17 cellular contexts compared by ENCODE assay signal in genomic region chr1:192657760-192658159, GRCh38. TPM values are rescaled to one million over a fixed set of nuclear protein-coding genes. Genes with fewer than 3 reads are reported as not detected.
A peak's percentile ranks its signal among the peaks of the same experiment; 100 is the strongest.
DNase-seq lines count a peak whose midpoint lies in the region; ATAC-seq, FAIRE-seq and TF ChIP-seq lines count a peak whose summit lies in the region.
"Had no signal": no experiment of that assay in that cellular context is flagged by ENCODE, and none has a peak within 500 bp of the region (broad histone marks: within the 10 kb centered on the region; RNA-seq: fewer than 3 reads in every experiment).

No MANE protein-coding gene starts in this region.

- H3K4me2 ChIP-seq in SK-N-SH (no peak overlapping the region), K562 (ENCODE audit: insufficient read depth, low read length) (no peak overlapping the region)
- H3K4me2 ChIP-seq: BLaER1 treated with 17β-estradiol and CSF1 and Interleukin-3, amounts not matched to agents 10 nM and 100 nM; GM23338 had no signal

- no TSS peak for BruUV-seq in K562 (replicated peaks; lab: Mats Ljungman, UMichigan)

- in situ Hi-C loops in K562 (cut with MboI) = no loop called here

- H3K9me3 ChIP-seq in SK-N-SH = no peaks in the 10 kb centered on the region
- H3K9me3 ChIP-seq in K562 (replicated peaks; ENCODE audit: control insufficient read depth, insufficient read depth, low read depth, low read length) = no peaks in the 10 kb centered on the region
- H3K9me3 ChIP-seq: BLaER1 treated with 17β-estradiol and CSF1 and Interleukin-3, amounts not matched to agents 10 nM and 100 nM had no signal

- ATAC-seq in SK-N-SH treated with all-trans-retinoic acid at 6 μM for 48 hours = 0 out of 3 replicates have a peak, but pooled peaks have one; percentile 16
- no peak for ATAC-seq in K562
- ATAC-seq in GM19035 (IDR thresholded peaks at IDR 0.05; ENCODE audit: unreplicated experiment) = no peak
- no peak for ATAC-seq in left ventricle myocardium superior
- ATAC-seq: GM23338 had no signal

- H3K27me3 ChIP-seq in SK-N-SH (ENCODE audit: insufficient read depth) (no peaks in the 10 kb centered on the region), K562 (ENCODE audit: control insufficient read depth in 2 of 2, insufficient read depth in 2 of 2, low read length in 2 of 2) (no peaks in the 10 kb centered on the region)
- H3K27me3 ChIP-seq: BLaER1 treated with 17β-estradiol and CSF1 and Interleukin-3, amounts not matched to agents 10 nM and 100 nM had no signal

- H3K4me3 ChIP-seq in SK-N-SH (ENCODE audit: low read depth in 2 of 2, low read length in 1 of 2) = no peak overlapping the region
- H3K4me3 ChIP-seq in K562 = no peak overlapping the region
- H3K4me3 ChIP-seq: BLaER1 treated with 17β-estradiol and CSF1 and Interleukin-3, amounts not matched to agents 10 nM and 100 nM; GM23338 had no signal

- H3K36me3 ChIP-seq in SK-N-SH (replicated peaks in 1 of 2; ENCODE audit: control insufficient read depth in 1 of 2, insufficient read depth in 2 of 2, low read length in 1 of 2) (no peaks in the 10 kb centered on the region), K562 (ENCODE audit: control insufficient read depth, insufficient read depth, low read length) (no peaks in the 10 kb centered on the region)
- H3K36me3 ChIP-seq: BLaER1 treated with 17β-estradiol and CSF1 and Interleukin-3, amounts not matched to agents 10 nM and 100 nM had no signal

- no peak for TF ChIP-seq EP300 in SK-N-SH (IDR thresholded peaks at IDR 0.05; ENCODE audit: borderline replicate concordance in 1 of 2, low read depth in 1 of 2, low read length in 1 of 2)
- TF ChIP-seq EP300 in K562 (IDR thresholded peaks at IDR 0.05; ENCODE audit: low read length) = no peak

- DNase-seq in SK-N-SH (no peak), SK-N-DZ (ENCODE audit: low spot score) (peak; percentile 66), K562 (ENCODE audit: extremely low read depth in 1 of 4, low spot score in 3 of 4) (no peak), left ventricle myocardium superior (no peak), NOMO-1 treated with DMSO at 0.1 percent for 48 hours (lab: John Stamatoyannopoulos, UW; ENCODE audit: unreplicated experiment) (no peak)
- DNase-seq: 8988T; AML-193; CD4-positive, CD25-positive, alpha-beta regulatory T cell; DMS79; EL; GDM1; H7 had no signal

- TF ChIP-seq POLR2A in K562 (conservative IDR thresholded peaks at IDR 0.05) = no peak

- H2AFZ ChIP-seq in SK-N-SH (ENCODE audit: low read depth) (no peak overlapping the region), K562 (ENCODE audit: low read depth, low read length) (no peak overlapping the region)
- H2AFZ ChIP-seq: GM23338 had no signal

- no peaks in the 10 kb centered on the region for H3K9me2 ChIP-seq in SK-N-SH

- intact Hi-C loops in K562 (cut with micrococcal nuclease) = no loop called here
- intact Hi-C loops in left ventricle myocardium superior (cut with micrococcal nuclease) = no loop called here

- TF ChIP-seq RAD21 in SK-N-SH (IDR thresholded peaks at IDR 0.05; ENCODE audit: low read length) = no peak
- TF ChIP-seq RAD21 in K562 (CRISPR knock-in tag; conservative IDR thresholded peaks at IDR 0.05 in 1 of 2, IDR thresholded peaks at IDR 0.05 in 1 of 2) = no peak

- H3K9me1 ChIP-seq in K562 (ENCODE audit: control insufficient read depth, insufficient read depth, low read length) = no peaks in the 10 kb centered on the region

- H3K79me2 ChIP-seq in SK-N-SH (ENCODE audit: insufficient read depth) = no peaks in the 10 kb centered on the region
- H3K79me2 ChIP-seq in K562 (ENCODE audit: control insufficient read depth, insufficient read depth, low read length) = no peaks in the 10 kb centered on the region

- 71% methylated on average over 4 of the region's 4 CpGs for WGBS in SK-N-SH (ENCODE audit: low lambda C conversion rate)
- 0% methylated on average over 4 of the region's 4 CpGs for WGBS in K562 (ENCODE audit: insufficient coverage, low coverage, missing lambda C conversion rate)

- H3F3A ChIP-seq in SK-N-SH (replicated peaks; ENCODE audit: insufficient read depth) = peaks cover 11% of the 10 kb centered on the region

- POLR2A ChIA-PET in SK-N-SH (lab: Yijun Ruan, JAX) = no interaction called here
- POLR2A ChIA-PET in K562 (lab: Yijun Ruan, JAX) = no interaction called here

- H4K20me1 ChIP-seq in SK-N-SH (ENCODE audit: insufficient read depth) (no peaks in the 10 kb centered on the region), K562 (replicated peaks; ENCODE audit: control insufficient read depth, insufficient read depth, low read length) (no peaks in the 10 kb centered on the region)
- H4K20me1 ChIP-seq: BLaER1 treated with 17β-estradiol and CSF1 and Interleukin-3, amounts not matched to agents 10 nM and 100 nM had no signal

- H3K9ac ChIP-seq in SK-N-SH (no peak overlapping the region), K562 (ENCODE audit: insufficient read depth in 1 of 2, low read depth in 2 of 2, low read length in 2 of 2) (no peak overlapping the region)
- H3K9ac ChIP-seq: BLaER1 treated with 17β-estradiol and CSF1 and Interleukin-3, amounts not matched to agents 10 nM and 100 nM had no signal

- H3K27ac ChIP-seq in SK-N-SH (ENCODE audit: low read depth in 2 of 2, low read length in 1 of 2) (no peak overlapping the region; a peak in 1 of 4 replicates), K562 (ENCODE audit: extremely low read depth, low read depth, low read length) (no peak overlapping the region)
- H3K27ac ChIP-seq: BLaER1 treated with 17β-estradiol and CSF1 and Interleukin-3, amounts not matched to agents 10 nM and 100 nM had no signal

- CTCF ChIA-PET in SK-N-SH (lab: Yijun Ruan, JAX) (no interaction called here), K562 (lab: Yijun Ruan, JAX; ENCODE audit: low intra/inter-chr PET ratio) (no interaction called here)

- FAIRE-seq in K562 (lab: Jason Lieb, UNC) = no peak

- H3K4me1 ChIP-seq in SK-N-SH (ENCODE audit: control insufficient read depth in 1 of 2, insufficient read depth in 2 of 2, low read depth in 1 of 2, low read length in 1 of 2) = peaks cover 0 to 3% of the 10 kb centered on the region in 2 experiments; a peak in 3 of 4 replicates
- no peaks in the 10 kb centered on the region for H3K4me1 ChIP-seq in K562 (replicated peaks in 1 of 2; ENCODE audit: control insufficient read depth in 2 of 2, insufficient read depth in 2 of 2, low read length in 2 of 2)
- H3K4me1 ChIP-seq: BLaER1 treated with 17β-estradiol and CSF1 and Interleukin-3, amounts not matched to agents 10 nM and 100 nM had no signal

- TF ChIP-seq CTCF in SK-N-SH (IDR thresholded peaks at IDR 0.05) = no peak
- no peak for TF ChIP-seq CTCF in K562 (IDR thresholded peaks at IDR 0.05 in 2 of 3, conservative IDR thresholded peaks at IDR 0.05 in 1 of 3; ENCODE audit: insufficient read depth in 2 of 3, low read depth in 1 of 3, low read length in 3 of 3)

TF ChIP-seq in SK-N-SH treated with all-trans-retinoic acid at 6 μM for 48 hours, 23 proteins besides CTCF, POLR2A, EP300 and RAD21:
- no peak for TF ChIP-seq PPARA (CRISPR knock-in tag; IDR thresholded peaks at IDR 0.05; ENCODE audit: borderline replicate concordance)
- TF ChIP-seq ZFP3 (CRISPR knock-in tag; IDR thresholded peaks at IDR 0.05) = no peak

TF ChIP-seq in SK-N-SH, 30 proteins besides CTCF, POLR2A, EP300 and RAD21 (continues in another document):
- TF ChIP-seq NFIC (IDR thresholded peaks at IDR 0.05; ENCODE audit: borderline replicate concordance) (no peak), FOSL2 (IDR thresholded peaks at IDR 0.05; ENCODE audit: borderline replicate concordance, low read depth) (no peak), USF2 (IDR thresholded peaks at IDR 0.05; ENCODE audit: borderline replicate concordance, low read depth, low read length) (no peak)

TF ChIP-seq in K562, 482 proteins besides CTCF, POLR2A, EP300 and RAD21 (continues in another document):
- TF ChIP-seq ATF3 (IDR thresholded peaks at IDR 0.05) = peak; percentile 40; the same call in 1 of the 2 replicates
- no peak for TF ChIP-seq ATF3 (CRISPR knock-in tag; conservative IDR thresholded peaks at IDR 0.05)
- TF ChIP-seq TFAP4 (CRISPR knock-in tag; IDR thresholded peaks at IDR 0.05; ENCODE audit: borderline replicate concordance) = no peak

RNA-seq across cellular contexts. Expression of gene RGS13, which starts 21.8 kb away (rescaled TPM):
- 0.05 TPM in 1 of 2 replicates, not detected in the other for polyA plus RNA-seq in SK-N-SH (2012; rRNA removed)
- 0.05 and 0.08 TPM in 2 replicates for polyA plus RNA-seq in SK-N-SH (2012; cell fraction: cytosol; rRNA removed)
- polyA plus RNA-seq in SK-N-SH (2012; cell fraction: nucleus; rRNA removed) = 0.01 TPM in 1 of 2 replicates, not detected in the other
- polyA plus RNA-seq in SK-N-DZ (2014; cell fraction: cytosol; rRNA removed) = not detected in 2 replicates
- polyA plus RNA-seq in SK-N-DZ (2014; cell fraction: nucleus; rRNA removed) = 0.26 TPM in 1 of 2 replicates, not detected in the other
- total RNA-seq in K562 (2011; cell fraction: chromatin; rRNA removed; ENCODE audit: low replicate concordance) = not detected in 2 replicates
- not detected in 2 replicates for total RNA-seq in K562 (2011; cell fraction: nucleolus; rRNA removed)
- not detected in 2 replicates for total RNA-seq in K562 (2011; cell fraction: nucleoplasm; rRNA removed)
- not detected in 2 replicates for total RNA-seq in K562 (2014; rRNA removed)
- not detected in 2 replicates for total RNA-seq in K562 (2014; rRNA removed; fragmentation: Illumina TruSeq; extraction: Trizol)
- total RNA-seq in K562 (2015; rRNA removed; fragmentation: Illumina TruSeq; extraction: Trizol) = not detected in 2 replicates
- total RNA-seq in K562 (2021) = not detected in 2 replicates
- not detected in 2 replicates for polyA plus RNA-seq in K562 (2011; rRNA removed)
- not detected in 2 replicates for polyA plus RNA-seq in K562 (2011; cell fraction: cytosol; rRNA removed)
- polyA plus RNA-seq in K562 (2011; cell fraction: nucleus; rRNA removed) = not detected in 2 replicates
- not detected in 2 replicates for polyA plus RNA-seq in K562 (2012)
- not detected in 2 replicates for polyA plus RNA-seq in K562 (2014; fragmentation: Illumina TruSeq; extraction: Trizol)
- polyA plus RNA-seq in K562 (2014; fragmentation: Nextera tagmentation; extraction: Ambion mirVana) = not detected
- not detected in 2 replicates for polyA plus RNA-seq in K562 (2014; rRNA removed)
- polyA minus RNA-seq in K562 (2011; rRNA and poly(A)+ RNA removed) = not detected in 2 replicates
- not detected in 2 replicates for polyA minus RNA-seq in K562 (2011; cell fraction: cytosol; rRNA and poly(A)+ RNA removed)
- not detected in 2 replicates for polyA minus RNA-seq in K562 (2011; cell fraction: nucleus; rRNA and poly(A)+ RNA removed)
- not detected for total RNA-seq in left ventricle myocardium superior
- total RNA-seq: GM23338, H7, HT-29 had no signal
- polyA plus RNA-seq: CD4-positive, CD25-positive, alpha-beta regulatory T cell; GM23338 had no signal
